In genomic region chr1:38456564-38456876, GRCh38 we compare ENCODE assay signal across 24 cellular contexts.
DNase-seq lines count a peak whose midpoint lies in the region; FAIRE-seq and TF ChIP-seq lines count a peak whose summit lies in the region.
"Had no signal": no experiment of that assay in that cellular context is flagged by ENCODE, and none has a peak within 500 bp of the region (broad histone marks: within the 10 kb centered on the region; RNA-seq: fewer than 3 reads in every experiment).

No MANE protein-coding gene starts in this region.

- H3K23ac ChIP-seq in H1 (ENCODE audit: insufficient read length): no peak overlapping the region

- no peak overlapping the region for H3K9ac ChIP-seq in H1 (replicated peaks in 1 of 4; ENCODE audit: extremely low read depth in 1 of 4, low read depth in 3 of 4, low read length in 3 of 4)
- H3K9ac ChIP-seq: BLaER1 had no signal

- intact Hi-C loops in activated naive CD4-positive, alpha-beta T cell treated with anti-CD3 and anti-CD28 coated beads for 36 hours (cut with micrococcal nuclease): no loop called here

- CTCF ChIA-PET in H1 (lab: Charles Lee; ENCODE audit: partially characterized antibody): interaction anchor here (1.2 kb wide), 1 partner anchor 30 kb away, joined by 3 read pairs; no protein-coding TSS in a partner anchor
- CTCF ChIA-PET in activated naive CD4-positive, alpha-beta T cell treated with anti-CD3 and anti-CD28 coated beads for 36 hours (lab: Charles Lee): no interaction called here

- WGBS in H1 (ENCODE audit: extremely low coverage in 1 of 2, insufficient coverage in 1 of 2, insufficient read length in 1 of 2, insufficient replicate concordance in 2 of 2, low coverage in 1 of 2, low lambda C conversion rate in 2 of 2, missing lambda C conversion rate in 1 of 2), 2 experiments: 90% methylated on average over 2 of the region's 2 CpGs; no CpG with 5 or more reads in 1 of the 2 experiments
- WGBS in tibial nerve, 2 donors: 42 to 73% methylated on average over 2 of the region's 2 CpGs

- no peaks in the 10 kb centered on the region; a peak in 2 of 7 replicates for H3K27me3 ChIP-seq in H1 (replicated peaks in 1 of 4; ENCODE audit: control insufficient read depth in 3 of 4, extremely low read depth in 1 of 4, insufficient read depth in 3 of 4, low read length in 3 of 4)
- H3K27me3 ChIP-seq in tibial nerve: no peaks in the 10 kb centered on the region
- H3K27me3 ChIP-seq: BLaER1, SJSA1 had no signal

- H3K4me3 ChIP-seq in H1 (ENCODE audit: extremely low read depth in 1 of 4, insufficient read depth in 2 of 4, low read depth in 3 of 4, low read length in 4 of 4) (no peak overlapping the region), tibial nerve (no peak overlapping the region)
- H3K4me3 ChIP-seq: BLaER1, HAP-1, SJSA1 had no signal

- H2AFZ ChIP-seq in H1 (ENCODE audit: low read length): no peak overlapping the region

- H3K56ac ChIP-seq in H1 (replicated peaks; ENCODE audit: insufficient read length, low read depth, low read length): no peak overlapping the region

- no peaks in the 10 kb centered on the region for H4K20me1 ChIP-seq in H1 (replicated peaks in 1 of 2; ENCODE audit: control insufficient read depth in 1 of 2, insufficient read depth in 2 of 2, low read length in 2 of 2)
- H4K20me1 ChIP-seq: BLaER1 had no signal

- no peaks in the 10 kb centered on the region for H3K4me1 Mint-ChIP-seq in activated T-cell treated with anti-CD3 and anti-CD28 coated beads, Interleukin-2, amount 50 U/mL, for 24 hours (ENCODE audit: low read depth)
- no peaks in the 10 kb centered on the region for H3K4me1 Mint-ChIP-seq in activated naive CD4-positive, alpha-beta T cell treated with anti-CD3 and anti-CD28 coated beads for 36 hours (ENCODE audit: low read depth)

- no peaks in the 10 kb centered on the region for H3K36me3 Mint-ChIP-seq in activated T-cell treated with anti-CD3 and anti-CD28 coated beads, Interleukin-2, amount 50 U/mL, for 24 hours (ENCODE audit: low read depth)
- H3K36me3 Mint-ChIP-seq in activated naive CD4-positive, alpha-beta T cell treated with anti-CD3 and anti-CD28 coated beads for 36 hours (ENCODE audit: low read depth): no peaks in the 10 kb centered on the region

- TF ChIP-seq POLR2A in H1 (IDR thresholded peaks at IDR 0.05; ENCODE audit: control extremely low read depth in 1 of 2, low read depth in 2 of 2, low read length in 2 of 2): no peak
- no peak for TF ChIP-seq POLR2A in tibial nerve (IDR thresholded peaks at IDR 0.05)

- H2BK15ac ChIP-seq in H1 (ENCODE audit: low read length): peak overlapping the region; percentile 67; the same call in 1 of the 2 replicates

- no peaks in the 10 kb centered on the region for H3K79me2 ChIP-seq in H1 (ENCODE audit: control insufficient read depth in 1 of 2, insufficient read depth in 2 of 2, low read length in 2 of 2)

- no peaks in the 10 kb centered on the region for H3K9me3 ChIP-seq in H1 (ENCODE audit: insufficient read depth in 2 of 2, low read depth in 1 of 2, low read length in 1 of 2)
- H3K9me3 ChIP-seq in tibial nerve: no peaks in the 10 kb centered on the region
- H3K9me3 ChIP-seq: BLaER1, HAP-1, SJSA1 had no signal

- no peak overlapping the region for H3K18ac ChIP-seq in H1 (ENCODE audit: extremely low read depth, low read length)

- H3K4me3 Mint-ChIP-seq in activated T-cell treated with anti-CD3 and anti-CD28 coated beads, Interleukin-2, amount 50 U/mL, for 24 hours: no peak overlapping the region
- no peak overlapping the region for H3K4me3 Mint-ChIP-seq in activated naive CD4-positive, alpha-beta T cell treated with anti-CD3 and anti-CD28 coated beads for 36 hours
- H3K4me3 Mint-ChIP-seq: CD4-positive, alpha-beta T cell had no signal

- no peak for TF ChIP-seq RAD21 in H1 (IDR thresholded peaks at IDR 0.05 in 1 of 2, conservative IDR thresholded peaks at IDR 0.05 in 1 of 2; ENCODE audit: low read depth in 2 of 2, low read length in 2 of 2)

- H4K91ac ChIP-seq in H1 (replicated peaks; ENCODE audit: insufficient read length, low read length): no peak overlapping the region

- H3K23me2 ChIP-seq in H1 (ENCODE audit: low read depth, low read length): no peaks in the 10 kb centered on the region

- H2BK20ac ChIP-seq in H1 (ENCODE audit: low read length): no peak overlapping the region

- TF ChIP-seq EP300 in H1 (IDR thresholded peaks at IDR 0.05; ENCODE audit: borderline replicate concordance in 1 of 2, low read depth in 2 of 2, low read length in 2 of 2) (no peak), tibial nerve (IDR thresholded peaks at IDR 0.05) (no peak)

- POLR2A ChIA-PET in H1 (lab: Charles Lee; ENCODE audit: partially characterized antibody): interaction anchor here (1.0 to 16.7 kb wide), 5 partner anchors 9 to 23 kb away, joined by 3 to 190 read pairs (median 4); no protein-coding TSS in a partner anchor

- no peak overlapping the region for H3K4me2 ChIP-seq in H1 (ENCODE audit: insufficient read depth in 1 of 2, low read depth in 2 of 2, low read length in 2 of 2)
- H3K4me2 ChIP-seq: BLaER1 had no signal

- H3K27ac ChIP-seq in H1 (ENCODE audit: low read depth, low read length): no peak overlapping the region
- no peak overlapping the region for H3K27ac ChIP-seq in tibial nerve
- H3K27ac ChIP-seq: 22Rv1, BLaER1, SJSA1 had no signal

- H2BK120ac ChIP-seq in H1 (replicated peaks; ENCODE audit: low read depth, low read length): no peak overlapping the region

- no peak overlapping the region for H4K8ac ChIP-seq in H1 (ENCODE audit: extremely low read depth, insufficient read depth, low read length)

- H2AK5ac ChIP-seq in H1 (ENCODE audit: low read depth, low read length): no peak overlapping the region

- TF ChIP-seq CTCF in H1 (IDR thresholded peaks at IDR 0.05; ENCODE audit: control extremely low read depth in 1 of 3, insufficient read depth in 1 of 3, low read depth in 1 of 3, low read length in 3 of 3): no peak
- no peak for TF ChIP-seq CTCF in tibial nerve (IDR thresholded peaks at IDR 0.05)

- peak; percentile 29 for DNase-seq in NCI-H2171 treated with DMSO at 0.1 percent for 48 hours (lab: John Stamatoyannopoulos, UW)
- no peak for DNase-seq in NCI-H2171 (lab: John Stamatoyannopoulos, UW)
- DNase-seq in NCI-H524 treated with DMSO at 0.1 percent for 48 hours (lab: John Stamatoyannopoulos, UW): peak; percentile 77
- DNase-seq in H1 (ENCODE audit: low read depth in 1 of 2, low spot score in 2 of 2): no peak
- DNase-seq in pons (ENCODE audit: low spot score): peak; percentile 21
- DNase-seq in tibial nerve (ENCODE audit: low spot score in 2 of 2): no peak
- no peak for DNase-seq in activated T-cell treated with anti-CD3 and anti-CD28 coated beads, Interleukin-2, amount 50 U/mL, for 24 hours
- no peak for DNase-seq in activated naive CD4-positive, alpha-beta T cell treated with anti-CD3 and anti-CD28 coated beads for 36 hours
- DNase-seq: ACHN; CD4-positive, alpha-beta T cell; COR-L47; DMS153; Kasumi-1; NCI-H1694 treated with DMSO at 0.1 percent for 48 hours; NCI-H2107; NCI-H446 treated with DMSO at 0.1 percent for 48 hours; OCI-M1; T-helper 1 cell had no signal

- H2BK5ac ChIP-seq in H1 (ENCODE audit: low read depth, low read length): no peak overlapping the region

- FAIRE-seq in H1 (lab: Jason Lieb, UNC): no peak
- FAIRE-seq: GM12891, RCC 7860 had no signal

- H3K4me1 ChIP-seq in H1 (replicated peaks in 1 of 4; ENCODE audit: control insufficient read depth in 3 of 4, insufficient read depth in 4 of 4, low read length in 3 of 4) (peaks cover 2 to 7% (median 7%) of the 10 kb centered on the region in 4 experiments; a peak in 4 of 7 replicates), tibial nerve (peaks cover 0 to 6% (median 0%) of the 10 kb centered on the region in 4 donors)
- H3K4me1 ChIP-seq: BLaER1, HAP-1 had no signal

- H3K4ac ChIP-seq in H1 (replicated peaks; ENCODE audit: insufficient read length, low read depth, low read length): no peak overlapping the region

- no peak overlapping the region for H3K27ac Mint-ChIP-seq in activated T-cell treated with anti-CD3 and anti-CD28 coated beads, Interleukin-2, amount 50 U/mL, for 24 hours
- H3K27ac Mint-ChIP-seq in activated naive CD4-positive, alpha-beta T cell treated with anti-CD3 and anti-CD28 coated beads for 36 hours: no peak overlapping the region
- H3K27ac Mint-ChIP-seq: CD4-positive, alpha-beta T cell had no signal

- no peak overlapping the region for H4K5ac ChIP-seq in H1 (ENCODE audit: insufficient read length, low read depth, low read length)

- peaks cover 20% of the 10 kb centered on the region for H3K27me3 Mint-ChIP-seq in activated T-cell treated with anti-CD3 and anti-CD28 coated beads, Interleukin-2, amount 50 U/mL, for 24 hours
- no peaks in the 10 kb centered on the region for H3K27me3 Mint-ChIP-seq in activated naive CD4-positive, alpha-beta T cell treated with anti-CD3 and anti-CD28 coated beads for 36 hours (ENCODE audit: low read depth)

- no peaks in the 10 kb centered on the region for H3K79me1 ChIP-seq in H1 (ENCODE audit: low read depth, low read length)

- H3K36me3 ChIP-seq in H1 (ENCODE audit: control insufficient read depth in 2 of 4, insufficient read depth in 4 of 4, low read length in 3 of 4) (no peaks in the 10 kb centered on the region), tibial nerve (no peaks in the 10 kb centered on the region)
- H3K36me3 ChIP-seq: BLaER1, HAP-1, SJSA1 had no signal

- H3K9me3 Mint-ChIP-seq in activated T-cell treated with anti-CD3 and anti-CD28 coated beads, Interleukin-2, amount 50 U/mL, for 24 hours: no peaks in the 10 kb centered on the region
- H3K9me3 Mint-ChIP-seq in activated naive CD4-positive, alpha-beta T cell treated with anti-CD3 and anti-CD28 coated beads for 36 hours: no peaks in the 10 kb centered on the region
- H3K9me3 Mint-ChIP-seq: CD4-positive, alpha-beta T cell had no signal

- H3K14ac ChIP-seq in H1 (ENCODE audit: insufficient read length): no peak overlapping the region

- H2BK12ac ChIP-seq in H1 (ENCODE audit: low read depth, low read length): no peak overlapping the region

TF ChIP-seq in H1, 55 proteins besides CTCF, POLR2A, EP300 and RAD21 (continues in another document):
- TF ChIP-seq CEBPB (IDR thresholded peaks at IDR 0.05; ENCODE audit: low read depth, low read length) (no peak), RFX5 (IDR thresholded peaks at IDR 0.05; ENCODE audit: borderline replicate concordance, low read depth, low read length) (no peak), EZH2 (IDR thresholded peaks at IDR 0.05; ENCODE audit: low read depth, low read length, severe bottlenecking) (no peak), RXRA (IDR thresholded peaks at IDR 0.05; ENCODE audit: insufficient read depth, low read depth, low read length) (no peak), SIRT6 (IDR thresholded peaks at IDR 0.05; ENCODE audit: low read length) (no peak), BCL11A (IDR thresholded peaks at IDR 0.05; ENCODE audit: low read depth in 2 of 2, low read length in 2 of 2) (no peak), TEAD4 (IDR thresholded peaks at IDR 0.05; ENCODE audit: low read depth, low read length) (no peak)

Comparison
In these comparisons a context has a peak if more than half of its experiments do, and no peak if none do; other contexts are left out.
1. DNase-seq: peak in NCI-H2171 treated with DMSO at 0.1 percent for 48 hours (single experiment), NCI-H524 treated with DMSO at 0.1 percent for 48 hours (single experiment) and pons (single experiment); none in NCI-H2171 (single experiment), H1 (0 of 2), tibial nerve (0 of 2), activated T-cell treated with anti-CD3 and anti-CD28 coated beads, Interleukin-2, amount 50 U/mL, for 24 hours (single experiment) and activated naive CD4-positive, alpha-beta T cell treated with anti-CD3 and anti-CD28 coated beads for 36 hours (single experiment).